ENCODE assay signal across 8 cellular contexts in the genomic region with DNA sequence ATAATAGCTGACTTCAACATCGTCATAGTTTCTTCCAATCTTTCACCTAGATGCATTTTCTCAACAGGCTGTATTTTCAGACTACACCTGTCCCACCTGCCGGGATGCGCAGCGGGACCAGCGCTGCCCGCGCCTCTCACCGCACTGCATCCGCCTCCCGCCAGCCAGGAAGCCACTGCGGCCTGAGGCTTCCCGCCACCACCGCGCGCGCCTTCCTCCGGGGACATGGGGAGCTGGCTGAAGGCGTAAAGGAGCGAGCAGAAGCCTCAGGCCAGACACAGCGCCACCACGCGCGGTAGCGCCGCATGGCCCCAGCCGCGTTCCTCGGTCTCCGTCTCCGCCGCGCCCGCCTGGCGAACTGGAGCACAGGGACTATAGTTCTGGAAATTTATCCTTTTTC.
DNase-seq lines count a peak whose midpoint lies in the region; ATAC-seq and TF ChIP-seq lines count a peak whose summit lies in the region.
"Not testable (repeated sequence)": the region's sequence is repeated elsewhere in the genome, so short reads cannot be mapped to it uniquely, and the experiment has no call there.

No MANE protein-coding gene starts in this region.

- not testable (repeated sequence) for DNase-seq in A673 (ENCODE audit: low spot score); epithelial cell of proximal tubule (ENCODE audit: low read depth); upper lobe of right lung
- DNase-seq in ELF-1 (ENCODE audit: low read depth, low spot score) (peak; percentile 45), NB4 (ENCODE audit: low read depth) (peak; percentile 19), RPMI8226 (peak; percentile 10), left kidney (ENCODE audit: low read depth, low spot score) (peak; percentile 22)
- DNase-seq in activated CD4-positive, alpha-beta T cell treated with anti-CD3 and anti-CD28 coated beads for 48 hours = peak; percentile 4

- H3K4me3 ChIP-seq in A673 (ENCODE audit: low read depth, low read length, poor library complexity, severe bottlenecking); NB4 (ENCODE audit: low read depth, low read length); epithelial cell of proximal tubule (ENCODE audit: low read depth, low read length); upper lobe of right lung: not testable (repeated sequence)

- POLR2A ChIA-PET in A673 (lab: Charles Lee; ENCODE audit: low non-redundant PET) = not testable (repeated sequence)

- not testable (repeated sequence) for TF ChIP-seq POLR2A in NB4 (IDR thresholded peaks at IDR 0.05; ENCODE audit: extremely low read depth, insufficient read length)

- ATAC-seq in upper lobe of right lung = not testable (repeated sequence)

- 0 out of 2 replicates have a peak, but pooled peaks have one; percentile 21 for TF ChIP-seq CTCF in A673 (conservative IDR thresholded peaks at IDR 0.05; ENCODE audit: low read depth, low read length)
- TF ChIP-seq CTCF in NB4 (IDR thresholded peaks at IDR 0.05; ENCODE audit: low read depth, low read length) = not testable (repeated sequence)
- TF ChIP-seq CTCF in epithelial cell of proximal tubule (conservative IDR thresholded peaks at IDR 0.05; ENCODE audit: low read depth, low read length) = peak; percentile 9
- TF ChIP-seq CTCF in upper lobe of right lung (IDR thresholded peaks at IDR 0.05) = peak; percentile 10

- not testable (repeated sequence) for H3K4me1 ChIP-seq in A673 (ENCODE audit: insufficient read depth, low read length, poor library complexity, severe bottlenecking); upper lobe of right lung

- H3K27me3 ChIP-seq in A673 (replicated peaks; ENCODE audit: insufficient read depth, low read depth, low read length, poor library complexity); upper lobe of right lung: not testable (repeated sequence)

- not testable (repeated sequence) for H3K36me3 ChIP-seq in A673 (ENCODE audit: insufficient read depth, low read length, poor library complexity, severe bottlenecking); upper lobe of right lung

- CTCF ChIA-PET in A673 (lab: Charles Lee) = not testable (repeated sequence)

- not testable (repeated sequence) for H3K27ac ChIP-seq in A673 (ENCODE audit: low read depth, low read length, poor library complexity, severe bottlenecking); upper lobe of right lung

- intact Hi-C loops in A673 (cut with micrococcal nuclease; ENCODE audit: unreplicated experiment); upper lobe of right lung (cut with DNase I): not testable (repeated sequence)

- BruUV-seq in A673 (replicated peaks; lab: Mats Ljungman, UMichigan) = not testable (repeated sequence)

- H3K9me3 ChIP-seq in A673 (ENCODE audit: low read depth, low read length, poor library complexity, severe bottlenecking); upper lobe of right lung: not testable (repeated sequence)
